Comparison of ENCODE assay signal across 8 cellular contexts in the genomic region with DNA sequence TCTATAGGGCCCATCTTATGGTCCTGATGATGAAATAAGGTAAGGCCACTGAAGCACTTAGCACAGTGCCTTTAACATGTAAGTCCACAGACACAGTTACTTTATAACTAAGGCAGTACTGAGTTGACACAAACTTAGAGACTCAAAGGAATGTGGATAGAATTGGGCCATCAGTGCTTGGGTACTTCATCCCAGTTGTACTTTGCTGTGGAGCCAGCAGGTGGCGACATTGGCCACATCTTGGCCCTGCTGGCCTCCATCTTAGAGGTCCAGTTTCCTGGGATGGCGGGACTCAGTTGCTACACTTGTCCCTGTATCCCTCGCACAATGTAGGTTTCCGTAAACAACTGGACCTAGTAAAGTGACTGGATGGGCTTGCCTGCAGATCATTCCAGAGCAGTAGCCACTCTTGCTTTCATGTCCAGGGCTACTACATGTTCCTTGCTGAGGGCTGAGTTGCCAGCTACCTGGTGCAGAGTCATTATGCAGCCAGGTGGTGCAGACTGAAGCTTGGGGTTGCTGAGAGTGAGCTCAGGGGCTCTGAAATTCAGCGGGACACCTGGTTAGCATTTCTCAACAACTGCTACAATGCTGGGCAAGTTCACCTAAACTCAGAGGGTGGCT. TPM values are rescaled to one million over a fixed set of nuclear protein-coding genes. Genes with fewer than 3 reads are reported as not detected.
DNase-seq lines count a peak whose midpoint lies in the region; ATAC-seq and TF ChIP-seq lines count a peak whose summit lies in the region.

No MANE protein-coding gene starts in this region.

- H3K4me1 Mint-ChIP-seq in natural killer cell treated with Interleukin-12 subunit alpha and Interleukin-12 subunit beta and Interleukin-15 and Interleukin-18, amount 100 ng/mL, for 72 hours (ENCODE audit: low read depth in 2 of 2), result peaks cover 13 to 14% of the 10 kb centered on the region in 2 donors
- peaks cover 51% of the 10 kb centered on the region for H3K4me1 Mint-ChIP-seq in stimulated activated naive CD8-positive, alpha-beta T cell treated with anti-CD3 and anti-CD28 coated beads, Interleukin-15, amount 100 ng/mL, for 72 hours

- no peaks in the 10 kb centered on the region for H3K9me3 Mint-ChIP-seq in natural killer cell treated with Interleukin-12 subunit alpha and Interleukin-12 subunit beta and Interleukin-15 and Interleukin-18, amount 100 ng/mL, for 72 hours
- H3K9me3 Mint-ChIP-seq in stimulated activated naive CD8-positive, alpha-beta T cell treated with anti-CD3 and anti-CD28 coated beads, Interleukin-15, amount 100 ng/mL, for 72 hours, result no peaks in the 10 kb centered on the region

- no peak overlapping the region for H3K4me3 Mint-ChIP-seq in natural killer cell treated with Interleukin-12 subunit alpha and Interleukin-12 subunit beta and Interleukin-15 and Interleukin-18, amount 100 ng/mL, for 72 hours
- H3K4me3 Mint-ChIP-seq in stimulated activated naive CD8-positive, alpha-beta T cell treated with anti-CD3 and anti-CD28 coated beads, Interleukin-15, amount 100 ng/mL, for 72 hours, result peak overlapping the region in 1 of 2 donors; percentile 12

- no peaks in the 10 kb centered on the region for H3K27me3 ChIP-seq in esophagus squamous epithelium

- peaks cover 0 to 69% (median 8%) of the 10 kb centered on the region in 3 donors for H3K36me3 ChIP-seq in esophagus squamous epithelium

- peaks cover 0 to 63% (median 15%) of the 10 kb centered on the region in 3 donors for H3K4me1 ChIP-seq in esophagus squamous epithelium

- no peak overlapping the region for H3K27ac Mint-ChIP-seq in natural killer cell treated with Interleukin-12 subunit alpha and Interleukin-12 subunit beta and Interleukin-15 and Interleukin-18, amount 100 ng/mL, for 72 hours
- peak overlapping the region in 1 of 2 donors; percentile 52 for H3K27ac Mint-ChIP-seq in stimulated activated naive CD8-positive, alpha-beta T cell treated with anti-CD3 and anti-CD28 coated beads, Interleukin-15, amount 100 ng/mL, for 72 hours

- TF ChIP-seq POLR2A in esophagus squamous epithelium (IDR thresholded peaks at IDR 0.05), result no peak

- no peak for DNase-seq in AG09319 (ENCODE audit: extremely low read depth, low read depth)
- DNase-seq in NCI-H526 treated with DMSO at 0.1 percent for 48 hours (lab: John Stamatoyannopoulos, UW), result peak; percentile 41
- DNase-seq in activated CD8-positive, alpha-beta memory T cell treated with anti-CD3 and anti-CD28 coated beads, Interleukin-2, amount 50 U/mL, for 48 hours, result peak; percentile 85
- no peak for DNase-seq in esophagus squamous epithelium (lab: John Stamatoyannopoulos, UW)
- peak; percentile 70 for DNase-seq in natural killer cell treated with Interleukin-12 subunit alpha and Interleukin-12 subunit beta and Interleukin-15 and Interleukin-18, amount 100 ng/mL, for 72 hours (ENCODE audit: low spot score)
- DNase-seq in stimulated activated naive CD8-positive, alpha-beta T cell treated with anti-CD3 and anti-CD28 coated beads, Interleukin-15, amount 100 ng/mL, for 72 hours, result peak; percentile 59 to 65

- H3K27ac ChIP-seq in esophagus squamous epithelium, result peak overlapping the region; percentile 12 to 62 (median 36)

- no peaks in the 10 kb centered on the region for H3K9me3 ChIP-seq in esophagus squamous epithelium

- peaks cover 5% of the 10 kb centered on the region for H3K36me3 Mint-ChIP-seq in natural killer cell treated with Interleukin-12 subunit alpha and Interleukin-12 subunit beta and Interleukin-15 and Interleukin-18, amount 100 ng/mL, for 72 hours

- ATAC-seq in GM18520 (IDR thresholded peaks at IDR 0.05; ENCODE audit: unreplicated experiment) (peak; percentile 44), HG03108 (IDR thresholded peaks at IDR 0.05; ENCODE audit: unreplicated experiment) (peak; percentile 58)
- ATAC-seq in natural killer cell treated with Interleukin-12 subunit alpha and Interleukin-12 subunit beta and Interleukin-15 and Interleukin-18, amount 100 ng/mL, for 72 hours, result peak; percentile 64 to 76
- peak; percentile 26 for ATAC-seq in stimulated activated naive CD8-positive, alpha-beta T cell treated with anti-CD3 and anti-CD28 coated beads, Interleukin-15, amount 100 ng/mL, for 72 hours

- 39 to 48% methylated on average over 4 to 5 of the region's 5 CpGs for WGBS in esophagus squamous epithelium, 2 donors

- no peak overlapping the region for H3K4me3 ChIP-seq in esophagus squamous epithelium

- TF ChIP-seq CTCF in AG09319 (IDR thresholded peaks at IDR 0.05; ENCODE audit: low read depth, low read length) (peak; percentile 90), esophagus squamous epithelium (IDR thresholded peaks at IDR 0.05) (peak; percentile 67 to 94 (median 88))

- intact Hi-C loops in esophagus squamous epithelium (cut with DNase I), result loop anchor here (10.0 kb wide), 3 partner anchors 182 to 422 kb away; a partner anchor contains a TSS

- no peaks in the 10 kb centered on the region for H3K27me3 Mint-ChIP-seq in natural killer cell treated with Interleukin-12 subunit alpha and Interleukin-12 subunit beta and Interleukin-15 and Interleukin-18, amount 100 ng/mL, for 72 hours
- H3K27me3 Mint-ChIP-seq in stimulated activated naive CD8-positive, alpha-beta T cell treated with anti-CD3 and anti-CD28 coated beads, Interleukin-15, amount 100 ng/mL, for 72 hours, result no peaks in the 10 kb centered on the region

RNA-seq across cellular contexts. Expression of a gene that starts 10.6 kb away (rescaled TPM):
- 10 to 100 TPM; 16.1 to 37.4 (median 27.6) TPM for total RNA-seq in esophagus squamous epithelium
- 10 to 100 TPM; 32.9 to 61.3 TPM for total RNA-seq in natural killer cell treated with Interleukin-12 subunit alpha and Interleukin-12 subunit beta and Interleukin-15 and Interleukin-18, amount 100 ng/mL, for 72 hours

Comparison
In these comparisons a context has a peak if more than half of its experiments do, and no peak if none do; other contexts are left out.
1. DNase-seq: peak in NCI-H526 treated with DMSO at 0.1 percent for 48 hours (single experiment), activated CD8-positive, alpha-beta memory T cell treated with anti-CD3 and anti-CD28 coated beads, Interleukin-2, amount 50 U/mL, for 48 hours (single experiment), natural killer cell treated with Interleukin-12 subunit alpha and Interleukin-12 subunit beta and Interleukin-15 and Interleukin-18, amount 100 ng/mL, for 72 hours (single experiment) and stimulated activated naive CD8-positive, alpha-beta T cell treated with anti-CD3 and anti-CD28 coated beads, Interleukin-15, amount 100 ng/mL, for 72 hours (2 of 2); none in AG09319 (single experiment) and esophagus squamous epithelium (single experiment).
2. Peak in every context shown above with its lines, with median percentiles within 50 percentile points of each other: ATAC-seq.